Comparison of ENCODE assay signal across 8 cellular contexts in the genomic region with DNA sequence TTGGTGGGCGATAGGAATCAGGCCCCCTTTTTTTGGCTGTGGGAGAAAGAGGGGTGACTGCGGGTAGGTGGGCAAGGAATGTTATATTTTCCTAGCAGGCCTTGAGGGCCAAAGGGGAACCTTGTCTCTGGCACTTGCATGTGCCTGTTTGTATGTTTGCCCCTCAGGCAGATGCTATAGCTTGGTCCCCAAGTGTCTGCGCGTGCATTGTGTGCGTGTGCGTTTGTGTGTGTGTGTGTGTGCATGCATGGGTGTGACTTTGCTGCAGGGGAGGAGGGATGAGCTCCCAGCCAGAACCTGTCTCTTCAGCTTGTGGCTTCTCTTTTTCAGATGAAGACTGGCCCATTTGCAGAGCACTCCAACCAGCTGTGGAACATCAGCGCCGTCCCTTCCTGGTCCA. TPM values are rescaled to one million over a fixed set of nuclear protein-coding genes. Genes with fewer than 3 reads are reported as not detected.
A peak's percentile ranks its signal among the peaks of the same experiment; 100 is the strongest.
DNase-seq lines count a peak whose midpoint lies in the region; FAIRE-seq and TF ChIP-seq lines count a peak whose summit lies in the region.

No MANE protein-coding gene starts in this region.

- no peak for FAIRE-seq in GM12891 (lab: Jason Lieb, UNC)

- CTCF ChIA-PET in AG04449 (lab: Yijun Ruan, JAX) = interaction anchor here (0.6 to 24.0 kb wide), 37 partner anchors 10 to 499 kb away, joined by 3 to 735 read pairs (median 6); a partner anchor contains a TSS

- POLR2A ChIA-PET in AG04449 (lab: Yijun Ruan, JAX) = interaction anchor here (0.6 to 11.6 kb wide), 10 partner anchors 19 to 484 kb away, joined by 3 to 233 read pairs (median 4); a partner anchor contains a TSS

- H3K36me3 Mint-ChIP-seq in IgD-negative memory B cell (peaks cover 2% of the 10 kb centered on the region), neural crest cell (ENCODE audit: low read depth) (peaks cover 5% of the 10 kb centered on the region)
- H3K36me3 Mint-ChIP-seq in dendritic cell treated with granulocyte-macrophage colony-stimulating factor and Interleukin-4, amounts not matched to agents 40 ng/mL and 50 ng/mL, for 4 days (ENCODE audit: low read depth) = peaks cover 71% of the 10 kb centered on the region

- peak overlapping the region; percentile 29 for H3K4me3 ChIP-seq in AG04449 (ENCODE audit: low read depth, low read length)

- peak overlapping the region in 2 of 3 donors; percentile 88 to 91 for H3K27ac Mint-ChIP-seq in IgD-negative memory B cell
- peak overlapping the region; percentile 96 for H3K27ac Mint-ChIP-seq in dendritic cell treated with granulocyte-macrophage colony-stimulating factor and Interleukin-4, amounts not matched to agents 40 ng/mL and 50 ng/mL, for 4 days
- H3K27ac Mint-ChIP-seq in neural crest cell (ENCODE audit: unreplicated experiment) = peak overlapping the region; percentile 88

- H3K27me3 Mint-ChIP-seq in IgD-negative memory B cell (no peaks in the 10 kb centered on the region), neural crest cell (ENCODE audit: low read depth) (peaks cover 4% of the 10 kb centered on the region)
- no peaks in the 10 kb centered on the region for H3K27me3 Mint-ChIP-seq in dendritic cell treated with granulocyte-macrophage colony-stimulating factor and Interleukin-4, amounts not matched to agents 40 ng/mL and 50 ng/mL, for 4 days

- intact Hi-C loops in dendritic cell treated with granulocyte-macrophage colony-stimulating factor and Interleukin-4, amounts not matched to agents 40 ng/mL and 50 ng/mL, for 4 days (cut with micrococcal nuclease) = loop anchor here (5.0 kb wide), 1 partner anchor 35 kb away; a partner anchor contains a TSS

- H3K4me1 Mint-ChIP-seq in IgD-negative memory B cell (peaks cover 26 to 32% (median 28%) of the 10 kb centered on the region in 3 donors), neural crest cell (peaks cover 84% of the 10 kb centered on the region)
- peaks cover 67% of the 10 kb centered on the region for H3K4me1 Mint-ChIP-seq in dendritic cell treated with granulocyte-macrophage colony-stimulating factor and Interleukin-4, amounts not matched to agents 40 ng/mL and 50 ng/mL, for 4 days (ENCODE audit: low read depth)

- no peak for TF ChIP-seq POLR2A in GM12891 (IDR thresholded peaks at IDR 0.05; ENCODE audit: low read depth, low read length)

- DNase-seq in AG04449 (ENCODE audit: low read depth, low spot score) = no peak
- DNase-seq in neural crest cell (ENCODE audit: low read depth, low spot score) = no peak
- no peak for DNase-seq in GM12891 (ENCODE audit: insufficient read length, low spot score)
- no peak for DNase-seq in germinal center (ENCODE audit: low spot score)
- DNase-seq in NOMO-1 treated with DMSO at 0.1 percent for 48 hours (lab: John Stamatoyannopoulos, UW; ENCODE audit: unreplicated experiment) = no peak
- no peak for DNase-seq in UCSD-AML1 (lab: John Stamatoyannopoulos, UW; ENCODE audit: unreplicated experiment)

- H3K9me3 Mint-ChIP-seq in IgD-negative memory B cell (no peaks in the 10 kb centered on the region), neural crest cell (no peaks in the 10 kb centered on the region)
- no peaks in the 10 kb centered on the region for H3K9me3 Mint-ChIP-seq in dendritic cell treated with granulocyte-macrophage colony-stimulating factor and Interleukin-4, amounts not matched to agents 40 ng/mL and 50 ng/mL, for 4 days

- TF ChIP-seq CTCF in AG04449 (IDR thresholded peaks at IDR 0.05; ENCODE audit: insufficient read depth, low read length, missing control alignments) (no peak), neural crest cell (conservative IDR thresholded peaks at IDR 0.05) (no peak)

- H3K4me3 Mint-ChIP-seq in IgD-negative memory B cell (peak overlapping the region in 2 of 4 donors; percentile 42 to 79), neural crest cell (peak overlapping the region; percentile 61)
- no peak overlapping the region for H3K4me3 Mint-ChIP-seq in dendritic cell treated with granulocyte-macrophage colony-stimulating factor and Interleukin-4, amounts not matched to agents 40 ng/mL and 50 ng/mL, for 4 days

TF ChIP-seq in GM12891, 5 proteins besides CTCF, POLR2A, EP300 and RAD21:
- TF ChIP-seq POLR2AphosphoS5 (IDR thresholded peaks at IDR 0.05; ENCODE audit: low read depth, low read length) = no peak

RNA-seq across cellular contexts. Expression of a gene that starts 30.9 kb away (rescaled TPM):
- polyA plus RNA-seq in IgD-negative memory B cell = 12.2 TPM
- total RNA-seq in neural crest cell = 136 and 144 TPM in 2 replicates
- polyA plus RNA-seq in GM12891 (2012; ENCODE audit: low read depth, missing spikeins) = 42.1 TPM

RNA-seq across cellular contexts. Expression of a gene that starts 31.5 kb away (rescaled TPM):
- polyA plus RNA-seq in IgD-negative memory B cell = 8.1 TPM
- total RNA-seq in neural crest cell = 24.9 and 26.0 TPM in 2 replicates
- polyA plus RNA-seq in GM12891 (2012; ENCODE audit: low read depth, missing spikeins) = 1.9 TPM

RNA-seq across cellular contexts. Expression of a gene that starts 35.9 kb away (rescaled TPM):
- not detected for polyA plus RNA-seq in IgD-negative memory B cell
- total RNA-seq in neural crest cell = 19.1 and 19.9 TPM in 2 replicates
- polyA plus RNA-seq in GM12891 (2012; ENCODE audit: low read depth, missing spikeins) = 0.19 TPM
